ENCODE assay signal across 8 cellular contexts in the genomic region with DNA sequence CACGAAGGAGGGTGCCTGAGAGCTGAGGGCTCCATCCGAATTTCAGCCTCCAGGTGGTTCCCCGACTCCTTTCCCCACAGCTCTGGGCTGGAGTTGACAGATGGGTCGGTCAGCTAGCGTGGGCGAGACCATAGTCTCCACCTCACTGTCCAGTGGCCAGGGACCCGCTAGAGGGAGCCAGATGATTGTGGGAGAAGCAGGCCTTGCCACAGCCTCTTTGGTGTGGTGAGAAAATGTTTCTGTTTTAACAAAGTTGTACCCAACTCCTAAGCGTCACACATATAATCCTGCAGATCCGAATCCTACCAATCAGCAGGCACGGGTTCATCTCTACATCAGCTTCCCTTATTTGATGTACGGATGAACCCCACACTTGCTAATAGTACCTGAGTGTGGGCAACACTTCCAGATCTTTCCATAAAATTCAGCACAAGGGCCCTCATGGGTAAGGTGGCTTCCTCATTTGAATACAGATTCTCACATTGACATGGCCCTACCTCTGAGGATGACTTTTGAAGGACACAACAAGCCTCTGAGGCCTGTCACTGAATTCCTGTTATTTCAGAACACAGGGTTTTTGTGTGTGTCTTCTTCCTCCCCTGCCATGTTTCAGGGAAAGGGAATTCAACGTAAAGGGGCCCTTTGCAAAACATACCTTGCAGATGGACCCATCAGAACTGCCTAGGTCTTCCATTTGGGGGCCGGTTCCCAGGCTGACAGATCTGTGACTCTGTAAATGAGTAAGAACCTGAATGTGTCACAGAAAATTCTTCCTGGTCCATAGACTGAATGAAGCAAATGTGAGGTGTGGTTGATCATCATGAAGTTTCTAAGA.
DNase-seq lines count a peak whose midpoint lies in the region; ATAC-seq lines count a peak whose summit lies in the region.

No MANE protein-coding gene starts in this region.

- H3K27ac ChIP-seq in BLaER1 treated with 17β-estradiol and CSF1 and Interleukin-3, amounts not matched to agents 10 nM and 100 nM: peak overlapping the region in 2 of 11 experiments; percentile 5 to 29; a peak in 1 of 22 replicates

- no peak overlapping the region for H3K4me3 ChIP-seq in BLaER1 treated with 17β-estradiol and CSF1 and Interleukin-3, amounts not matched to agents 10 nM and 100 nM

- peaks cover 44 to 82% (median 77%) of the 10 kb centered on the region in 10 experiments for H3K4me1 ChIP-seq in BLaER1 treated with 17β-estradiol and CSF1 and Interleukin-3, amounts not matched to agents 10 nM and 100 nM

- H3K9ac ChIP-seq in BLaER1 treated with 17β-estradiol and CSF1 and Interleukin-3, amounts not matched to agents 10 nM and 100 nM: peak overlapping the region in 4 of 11 experiments; percentile 25 to 55 (median 46); a peak in 5 of 22 replicates

- peak overlapping the region; percentile 40 to 93 (median 70); a peak in 21 of 22 replicates for H3K4me2 ChIP-seq in BLaER1 treated with 17β-estradiol and CSF1 and Interleukin-3, amounts not matched to agents 10 nM and 100 nM

- H4K20me1 ChIP-seq in BLaER1 treated with 17β-estradiol and CSF1 and Interleukin-3, amounts not matched to agents 10 nM and 100 nM: no peaks in the 10 kb centered on the region

- H3K27me3 ChIP-seq in BLaER1 treated with 17β-estradiol and CSF1 and Interleukin-3, amounts not matched to agents 10 nM and 100 nM: peaks cover 0 to 11% (median 0%) of the 10 kb centered on the region in 11 experiments; a peak in 5 of 22 replicates

- H3K36me3 ChIP-seq in BLaER1 treated with 17β-estradiol and CSF1 and Interleukin-3, amounts not matched to agents 10 nM and 100 nM: no peaks in the 10 kb centered on the region

- ATAC-seq in GM19035 (IDR thresholded peaks at IDR 0.05; ENCODE audit: unreplicated experiment): peak; percentile 81
- peak; percentile 74 for ATAC-seq in HG03175 (IDR thresholded peaks at IDR 0.05; ENCODE audit: unreplicated experiment)

- DNase-seq in NCI-H526 (lab: John Stamatoyannopoulos, UW) (peak; percentile 73 to 92), ecto neural progenitor cell (ENCODE audit: low spot score) (peak; percentile 90), medulla oblongata (ENCODE audit: extremely low spot score) (peak; percentile 91)
- peak; percentile 69 to 74 for DNase-seq in activated CD4-positive, alpha-beta T cell treated with anti-CD3 and anti-CD28 coated beads, Interleukin-2, amount 50 U/mL, for 4 hours
- DNase-seq in stimulated activated CD8-positive, alpha-beta memory T cell treated with anti-CD3 and anti-CD28 coated beads, Interleukin-15, amount 100 ng/mL, for 24 hours (ENCODE audit: low read depth): peak; percentile 42

- H3K9me3 ChIP-seq in BLaER1 treated with 17β-estradiol and CSF1 and Interleukin-3, amounts not matched to agents 10 nM and 100 nM (replicated peaks in 1 of 11): no peaks in the 10 kb centered on the region
